ENCODE assay signal across 8 cellular contexts in the genomic region with DNA sequence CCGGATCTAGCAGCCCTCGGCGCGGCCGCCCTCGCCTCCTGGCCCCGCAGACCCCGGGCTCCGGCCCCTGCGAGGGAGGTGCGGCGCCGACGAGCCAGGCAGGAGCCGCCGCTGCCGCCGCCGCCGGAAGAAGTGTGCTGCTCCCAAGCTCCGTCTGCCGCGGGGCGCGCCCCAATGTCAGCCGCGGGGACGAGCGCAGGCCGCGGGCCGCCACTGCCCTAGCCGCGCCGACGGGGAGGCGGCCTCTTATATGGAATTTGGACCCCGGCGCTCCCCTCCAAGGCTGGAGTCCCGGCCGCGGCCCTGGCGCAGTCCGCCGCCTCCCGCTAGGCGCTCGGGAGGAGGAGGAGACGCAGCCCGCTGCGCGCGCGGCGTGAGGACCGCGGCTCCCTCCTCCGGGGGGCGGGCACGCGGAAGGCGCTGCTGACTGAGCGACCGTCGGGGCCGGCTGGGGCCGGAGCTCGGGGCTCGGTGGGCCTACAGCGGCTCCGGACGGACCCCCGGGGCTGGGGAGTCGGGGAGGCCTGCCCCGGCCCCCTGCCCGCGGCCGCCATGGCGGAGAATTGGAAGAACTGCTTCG. TPM values are rescaled to one million over a fixed set of nuclear protein-coding genes. Genes with fewer than 3 reads are reported as not detected.
DNase-seq lines count a peak whose midpoint lies in the region; ATAC-seq, FAIRE-seq and TF ChIP-seq lines count a peak whose summit lies in the region.

A gene with protein sequence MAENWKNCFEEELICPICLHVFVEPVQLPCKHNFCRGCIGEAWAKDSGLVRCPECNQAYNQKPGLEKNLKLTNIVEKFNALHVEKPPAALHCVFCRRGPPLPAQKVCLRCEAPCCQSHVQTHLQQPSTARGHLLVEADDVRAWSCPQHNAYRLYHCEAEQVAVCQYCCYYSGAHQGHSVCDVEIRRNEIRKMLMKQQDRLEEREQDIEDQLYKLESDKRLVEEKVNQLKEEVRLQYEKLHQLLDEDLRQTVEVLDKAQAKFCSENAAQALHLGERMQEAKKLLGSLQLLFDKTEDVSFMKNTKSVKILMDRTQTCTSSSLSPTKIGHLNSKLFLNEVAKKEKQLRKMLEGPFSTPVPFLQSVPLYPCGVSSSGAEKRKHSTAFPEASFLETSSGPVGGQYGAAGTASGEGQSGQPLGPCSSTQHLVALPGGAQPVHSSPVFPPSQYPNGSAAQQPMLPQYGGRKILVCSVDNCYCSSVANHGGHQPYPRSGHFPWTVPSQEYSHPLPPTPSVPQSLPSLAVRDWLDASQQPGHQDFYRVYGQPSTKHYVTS (plus strand): TSS at position 414 of the 580 bp plus-strand sequence. CDS start 139 bp downstream, at position 553.

- no peaks in the 10 kb centered on the region for H3F3A ChIP-seq in PC-3 (ENCODE audit: low read length, unreplicated experiment)

- H3K4me2 ChIP-seq in PC-3 (ENCODE audit: low read length): peak within 1 kb of the TSS; percentile 97

- no peak for FAIRE-seq in pancreas (lab: Jason Lieb, UNC)

- POLR2A ChIA-PET in PC-3 (lab: Charles Lee; ENCODE audit: unreplicated experiment): no interaction called here

- H3K27ac ChIP-seq in PC-3 (ENCODE audit: low read length) (peak within 1 kb of the TSS; percentile 96), pancreas (peak within 1 kb of the TSS; percentile 95 to 99 (median 98))

- no peaks in the 10 kb centered on the region for H3K27me3 ChIP-seq in PC-3 (ENCODE audit: low read length)
- H3K27me3 ChIP-seq in pancreas: no peaks in the 10 kb centered on the region

- no peaks in the 10 kb centered on the region for H3K9me2 ChIP-seq in PC-3 (replicated peaks; ENCODE audit: low read length)

- intact Hi-C loops in PC-3 (cut with micrococcal nuclease): loop anchor here (10.0 kb wide), 1 partner anchor 49 kb away; no protein-coding TSS in a partner anchor
- intact Hi-C loops in pancreas (cut with DNase I): no loop called here

- H2AFZ ChIP-seq in PC-3 (ENCODE audit: low read length): peak within 1 kb of the TSS; percentile 67

- H3K9ac ChIP-seq in PC-3 (ENCODE audit: low read length): peak within 1 kb of the TSS; percentile 93

- ATAC-seq in PC-3 (no peak), pancreas (peak in 2 of 4 donors; percentile 7 to 25), GM21423 (IDR thresholded peaks at IDR 0.05; ENCODE audit: unreplicated experiment) (no peak)

- BruUV-seq in PC-3 (replicated peaks; lab: Mats Ljungman, UMichigan): no TSS peak

- H3K79me2 ChIP-seq in PC-3 (ENCODE audit: low read length): peaks cover 53% of the 10 kb centered on the region

- H3K36me3 ChIP-seq in PC-3 (ENCODE audit: low read depth, low read length): no peaks in the 10 kb centered on the region; the same call in 1 of the 2 replicates
- no peaks in the 10 kb centered on the region for H3K36me3 ChIP-seq in pancreas

- H3K9me3 ChIP-seq in PC-3 (ENCODE audit: low read length): no peaks in the 10 kb centered on the region
- no peaks in the 10 kb centered on the region for H3K9me3 ChIP-seq in pancreas

- H3K4me3 ChIP-seq in PC-3 (ENCODE audit: low read length) (peak within 1 kb of the TSS; percentile 92), pancreas (peak within 1 kb of the TSS; percentile 65 to 90 (median 84))

- H3K4me1 ChIP-seq in PC-3 (ENCODE audit: insufficient read depth, low read length): peaks cover 7% of the 10 kb centered on the region
- peaks cover 23 to 25% (median 24%) of the 10 kb centered on the region in 3 donors for H3K4me1 ChIP-seq in pancreas

- no peak for TF ChIP-seq CTCF in PC-3 (conservative IDR thresholded peaks at IDR 0.05; ENCODE audit: low read depth, low read length)
- TF ChIP-seq CTCF in pancreas (IDR thresholded peaks at IDR 0.05): no peak

- CTCF ChIA-PET in PC-3 (lab: Charles Lee): interaction anchor here (0.6 kb wide), 1 partner anchor 69 kb away, joined by 3 read pairs; no protein-coding TSS in a partner anchor

- H4K20me1 ChIP-seq in PC-3 (ENCODE audit: low read length): peaks cover 19% of the 10 kb centered on the region; the same call in 1 of the 2 replicates

- 0 to 1% methylated on average over 36 to 80 of the region's 80 CpGs for WGBS in pancreas, 2 donors

- DNase-seq in SIG-M5 treated with dmso at 0.1 percent for 504 hours (lab: John Stamatoyannopoulos, UW; ENCODE audit: unreplicated experiment) (peak; percentile 52), SIG-M5 (lab: John Stamatoyannopoulos, UW) (no peak), PC-3 (peak; percentile 33), germinal center (ENCODE audit: low spot score) (peak; percentile 54), pancreas (peak; percentile 54 to 86 (median 72)), GOT3 (lab: John Stamatoyannopoulos, UW) (no peak)
- DNase-seq in activated naive CD4-positive, alpha-beta T cell (lab: John Stamatoyannopoulos, UW): peak; percentile 27 to 57 (median 37)

RNA-seq across cellular contexts. Expression of the gene that starts here (rescaled TPM):
- total RNA-seq in PC-3 (2014; rRNA removed) (61.4 and 103 TPM in 2 replicates), pancreas (100 to 1,000 TPM in 1 of 6 donors, 10 to 100 TPM in 5; 65.2 to 106 (median 76.7) TPM)
- 10 to 100 TPM; 42.2 to 53.2 TPM for polyA plus RNA-seq in pancreas

Comparison
In these comparisons a context has a peak if more than half of its experiments do, and no peak if none do; other contexts are left out.
1. DNase-seq: peak in SIG-M5 treated with dmso at 0.1 percent for 504 hours (single experiment), PC-3 (single experiment), activated naive CD4-positive, alpha-beta T cell (4 of 4), germinal center (single experiment) and pancreas (6 of 6); none in SIG-M5 (single experiment) and GOT3 (single experiment).